1 cellular context compared by ENCODE assay signal in the genomic region with DNA sequence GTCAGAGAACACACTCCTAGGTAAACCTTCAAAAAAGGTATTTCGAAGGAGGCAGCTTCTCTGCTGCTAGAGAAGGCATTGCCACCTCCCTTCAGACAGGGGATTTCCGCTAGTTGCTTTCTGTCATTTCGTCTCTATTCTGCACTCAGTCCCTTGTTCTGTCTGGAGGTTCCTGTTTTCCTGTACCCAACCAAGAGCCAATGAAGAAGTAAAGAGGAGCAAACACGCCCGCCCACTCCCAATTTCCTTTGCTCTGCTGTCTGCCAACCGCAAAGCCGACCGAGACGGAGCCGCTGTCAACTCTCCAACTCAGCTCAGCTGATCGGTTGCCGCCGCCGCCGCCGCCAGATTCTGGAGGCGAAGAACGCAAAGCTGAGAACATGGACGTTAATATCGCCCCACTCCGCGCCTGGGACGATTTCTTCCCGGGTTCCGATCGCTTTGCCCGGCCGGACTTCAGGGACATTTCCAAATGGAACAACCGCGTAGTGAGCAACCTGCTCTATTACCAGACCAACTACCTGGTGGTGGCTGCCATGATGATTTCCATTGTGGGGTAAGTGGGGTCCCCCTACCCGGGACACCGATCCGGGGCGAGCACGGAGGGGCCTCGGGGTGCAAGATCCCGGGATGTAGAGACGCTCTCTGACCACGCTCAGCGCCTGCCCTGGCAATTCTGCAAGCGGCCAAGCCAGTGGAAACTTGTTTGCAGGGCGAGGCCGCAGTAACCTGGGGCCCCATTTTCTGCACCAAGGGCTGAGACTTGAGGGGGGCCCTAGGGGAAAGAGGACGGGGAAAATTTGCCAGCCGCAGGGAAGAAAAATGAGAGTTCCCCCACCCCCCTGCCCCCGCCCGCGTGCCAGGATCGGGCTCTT.
A peak's percentile ranks its signal among the peaks of the same experiment; 100 is the strongest.
TF ChIP-seq lines count a peak whose summit lies in the region.

A gene with protein sequence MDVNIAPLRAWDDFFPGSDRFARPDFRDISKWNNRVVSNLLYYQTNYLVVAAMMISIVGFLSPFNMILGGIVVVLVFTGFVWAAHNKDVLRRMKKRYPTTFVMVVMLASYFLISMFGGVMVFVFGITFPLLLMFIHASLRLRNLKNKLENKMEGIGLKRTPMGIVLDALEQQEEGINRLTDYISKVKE (plus strand): TSS at position 270 of the 875 bp plus-strand sequence. CDS start 111 bp downstream, at position 381.

TF ChIP-seq in HepG2, 621 proteins besides CTCF, POLR2A, EP300 and RAD21 (continued from another document and continues in another):
- TF ChIP-seq, protein P1, sequence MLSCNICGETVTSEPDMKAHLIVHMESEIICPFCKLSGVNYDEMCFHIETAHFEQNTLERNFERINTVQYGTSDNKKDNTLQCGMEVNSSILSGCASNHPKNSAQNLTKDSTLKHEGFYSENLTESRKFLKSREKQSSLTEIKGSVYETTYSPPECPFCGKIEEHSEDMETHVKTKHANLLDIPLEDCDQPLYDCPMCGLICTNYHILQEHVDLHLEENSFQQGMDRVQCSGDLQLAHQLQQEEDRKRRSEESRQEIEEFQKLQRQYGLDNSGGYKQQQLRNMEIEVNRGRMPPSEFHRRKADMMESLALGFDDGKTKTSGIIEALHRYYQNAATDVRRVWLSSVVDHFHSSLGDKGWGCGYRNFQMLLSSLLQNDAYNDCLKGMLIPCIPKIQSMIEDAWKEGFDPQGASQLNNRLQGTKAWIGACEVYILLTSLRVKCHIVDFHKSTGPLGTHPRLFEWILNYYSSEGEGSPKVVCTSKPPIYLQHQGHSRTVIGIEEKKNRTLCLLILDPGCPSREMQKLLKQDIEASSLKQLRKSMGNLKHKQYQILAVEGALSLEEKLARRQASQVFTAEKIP (CRISPR knock-in tag; IDR thresholded peaks at IDR 0.05; ENCODE audit: borderline replicate concordance), result no peak
- TF ChIP-seq ZSCAN21 (CRISPR knock-in tag; IDR thresholded peaks at IDR 0.05; ENCODE audit: borderline replicate concordance), result no peak
- no peak for TF ChIP-seq ZNF782 (CRISPR knock-in tag; IDR thresholded peaks at IDR 0.05; ENCODE audit: borderline replicate concordance)
- TF ChIP-seq ZNF720 (CRISPR knock-in tag; IDR thresholded peaks at IDR 0.05), result no peak
- TF ChIP-seq, protein P2, sequence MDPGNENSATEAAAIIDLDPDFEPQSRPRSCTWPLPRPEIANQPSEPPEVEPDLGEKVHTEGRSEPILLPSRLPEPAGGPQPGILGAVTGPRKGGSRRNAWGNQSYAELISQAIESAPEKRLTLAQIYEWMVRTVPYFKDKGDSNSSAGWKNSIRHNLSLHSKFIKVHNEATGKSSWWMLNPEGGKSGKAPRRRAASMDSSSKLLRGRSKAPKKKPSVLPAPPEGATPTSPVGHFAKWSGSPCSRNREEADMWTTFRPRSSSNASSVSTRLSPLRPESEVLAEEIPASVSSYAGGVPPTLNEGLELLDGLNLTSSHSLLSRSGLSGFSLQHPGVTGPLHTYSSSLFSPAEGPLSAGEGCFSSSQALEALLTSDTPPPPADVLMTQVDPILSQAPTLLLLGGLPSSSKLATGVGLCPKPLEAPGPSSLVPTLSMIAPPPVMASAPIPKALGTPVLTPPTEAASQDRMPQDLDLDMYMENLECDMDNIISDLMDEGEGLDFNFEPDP (CRISPR knock-in tag; conservative IDR thresholded peaks at IDR 0.05), result no peak
- no peak for TF ChIP-seq NCOA5 (CRISPR knock-in tag; IDR thresholded peaks at IDR 0.05)
- 0 out of 2 replicates have a peak, but pooled peaks have one; percentile 44 for TF ChIP-seq PHF21A (CRISPR knock-in tag; IDR thresholded peaks at IDR 0.05)
- TF ChIP-seq, protein P3, sequence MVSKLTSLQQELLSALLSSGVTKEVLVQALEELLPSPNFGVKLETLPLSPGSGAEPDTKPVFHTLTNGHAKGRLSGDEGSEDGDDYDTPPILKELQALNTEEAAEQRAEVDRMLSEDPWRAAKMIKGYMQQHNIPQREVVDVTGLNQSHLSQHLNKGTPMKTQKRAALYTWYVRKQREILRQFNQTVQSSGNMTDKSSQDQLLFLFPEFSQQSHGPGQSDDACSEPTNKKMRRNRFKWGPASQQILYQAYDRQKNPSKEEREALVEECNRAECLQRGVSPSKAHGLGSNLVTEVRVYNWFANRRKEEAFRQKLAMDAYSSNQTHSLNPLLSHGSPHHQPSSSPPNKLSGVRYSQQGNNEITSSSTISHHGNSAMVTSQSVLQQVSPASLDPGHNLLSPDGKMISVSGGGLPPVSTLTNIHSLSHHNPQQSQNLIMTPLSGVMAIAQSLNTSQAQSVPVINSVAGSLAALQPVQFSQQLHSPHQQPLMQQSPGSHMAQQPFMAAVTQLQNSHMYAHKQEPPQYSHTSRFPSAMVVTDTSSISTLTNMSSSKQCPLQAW (CRISPR knock-in tag; IDR thresholded peaks at IDR 0.05), result peak; percentile 41; the same call in 1 of the 2 replicates
- no peak for TF ChIP-seq ZNF160 (CRISPR knock-in tag; IDR thresholded peaks at IDR 0.05)
- TF ChIP-seq JARID2 (CRISPR knock-in tag; IDR thresholded peaks at IDR 0.05; ENCODE audit: insufficient replicate concordance), result no peak
- no peak for TF ChIP-seq ZNF749 (CRISPR knock-in tag; IDR thresholded peaks at IDR 0.05; ENCODE audit: borderline replicate concordance)
- no peak for TF ChIP-seq REL (CRISPR knock-in tag; conservative IDR thresholded peaks at IDR 0.05)
- TF ChIP-seq XRCC5 (optimal IDR thresholded peaks at IDR 0.05; ENCODE audit: low read length), result peak; percentile 87
- TF ChIP-seq ZNF234 (CRISPR knock-in tag; conservative IDR thresholded peaks at IDR 0.05), result no peak
- TF ChIP-seq, protein P4, sequence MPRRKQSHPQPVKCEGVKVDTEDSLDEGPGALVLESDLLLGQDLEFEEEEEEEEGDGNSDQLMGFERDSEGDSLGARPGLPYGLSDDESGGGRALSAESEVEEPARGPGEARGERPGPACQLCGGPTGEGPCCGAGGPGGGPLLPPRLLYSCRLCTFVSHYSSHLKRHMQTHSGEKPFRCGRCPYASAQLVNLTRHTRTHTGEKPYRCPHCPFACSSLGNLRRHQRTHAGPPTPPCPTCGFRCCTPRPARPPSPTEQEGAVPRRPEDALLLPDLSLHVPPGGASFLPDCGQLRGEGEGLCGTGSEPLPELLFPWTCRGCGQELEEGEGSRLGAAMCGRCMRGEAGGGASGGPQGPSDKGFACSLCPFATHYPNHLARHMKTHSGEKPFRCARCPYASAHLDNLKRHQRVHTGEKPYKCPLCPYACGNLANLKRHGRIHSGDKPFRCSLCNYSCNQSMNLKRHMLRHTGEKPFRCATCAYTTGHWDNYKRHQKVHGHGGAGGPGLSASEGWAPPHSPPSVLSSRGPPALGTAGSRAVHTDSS (CRISPR knock-in tag; conservative IDR thresholded peaks at IDR 0.05), result no peak
- TF ChIP-seq, protein P5, sequence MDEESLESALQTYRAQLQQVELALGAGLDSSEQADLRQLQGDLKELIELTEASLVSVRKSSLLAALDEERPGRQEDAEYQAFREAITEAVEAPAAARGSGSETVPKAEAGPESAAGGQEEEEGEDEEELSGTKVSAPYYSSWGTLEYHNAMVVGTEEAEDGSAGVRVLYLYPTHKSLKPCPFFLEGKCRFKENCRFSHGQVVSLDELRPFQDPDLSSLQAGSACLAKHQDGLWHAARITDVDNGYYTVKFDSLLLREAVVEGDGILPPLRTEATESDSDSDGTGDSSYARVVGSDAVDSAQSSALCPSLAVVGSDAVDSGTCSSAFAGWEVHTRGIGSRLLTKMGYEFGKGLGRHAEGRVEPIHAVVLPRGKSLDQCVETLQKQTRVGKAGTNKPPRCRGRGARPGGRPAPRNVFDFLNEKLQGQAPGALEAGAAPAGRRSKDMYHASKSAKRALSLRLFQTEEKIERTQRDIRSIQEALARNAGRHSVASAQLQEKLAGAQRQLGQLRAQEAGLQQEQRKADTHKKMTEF (CRISPR knock-in tag; IDR thresholded peaks at IDR 0.05), result peak; percentile 64
- no peak for TF ChIP-seq AGO2 (optimal IDR thresholded peaks at IDR 0.05; ENCODE audit: low read depth, low read length)
- TF ChIP-seq MIXL1 (CRISPR knock-in tag; IDR thresholded peaks at IDR 0.05), result 0 out of 2 replicates have a peak, but pooled peaks have one; percentile 30
- no peak for TF ChIP-seq NR2F2 (IDR thresholded peaks at IDR 0.05; ENCODE audit: borderline replicate concordance, low read depth)
- no peak for TF ChIP-seq FOXC1 (CRISPR knock-in tag; IDR thresholded peaks at IDR 0.05; ENCODE audit: borderline replicate concordance)
- TF ChIP-seq ZNF564 (CRISPR knock-in tag; IDR thresholded peaks at IDR 0.05), result no peak
- TF ChIP-seq BRD4 (CRISPR knock-in tag; IDR thresholded peaks at IDR 0.05), result no peak
- TF ChIP-seq PTBP1 (IDR thresholded peaks at IDR 0.05; ENCODE audit: low read depth, low read length, poor library complexity, severe bottlenecking), result no peak
- TF ChIP-seq, protein P6, sequence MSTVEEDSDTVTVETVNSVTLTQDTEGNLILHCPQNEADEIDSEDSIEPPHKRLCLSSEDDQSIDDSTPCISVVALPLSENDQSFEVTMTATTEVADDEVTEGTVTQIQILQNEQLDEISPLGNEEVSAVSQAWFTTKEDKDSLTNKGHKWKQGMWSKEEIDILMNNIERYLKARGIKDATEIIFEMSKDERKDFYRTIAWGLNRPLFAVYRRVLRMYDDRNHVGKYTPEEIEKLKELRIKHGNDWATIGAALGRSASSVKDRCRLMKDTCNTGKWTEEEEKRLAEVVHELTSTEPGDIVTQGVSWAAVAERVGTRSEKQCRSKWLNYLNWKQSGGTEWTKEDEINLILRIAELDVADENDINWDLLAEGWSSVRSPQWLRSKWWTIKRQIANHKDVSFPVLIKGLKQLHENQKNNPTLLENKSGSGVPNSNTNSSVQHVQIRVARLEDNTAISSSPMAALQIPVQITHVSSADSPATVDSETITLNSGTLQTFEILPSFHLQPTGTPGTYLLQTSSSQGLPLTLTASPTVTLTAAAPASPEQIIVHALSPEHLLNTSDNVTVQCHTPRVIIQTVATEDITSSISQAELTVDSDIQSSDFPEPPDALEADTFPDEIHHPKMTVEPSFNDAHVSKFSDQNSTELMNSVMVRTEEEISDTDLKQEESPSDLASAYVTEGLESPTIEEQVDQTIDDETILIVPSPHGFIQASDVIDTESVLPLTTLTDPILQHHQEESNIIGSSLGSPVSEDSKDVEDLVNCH (CRISPR knock-in tag; IDR thresholded peaks at IDR 0.05), result no peak
- no peak for TF ChIP-seq MED13 (CRISPR knock-in tag; IDR thresholded peaks at IDR 0.05)
- TF ChIP-seq MIER3 (CRISPR knock-in tag; IDR thresholded peaks at IDR 0.05; ENCODE audit: borderline replicate concordance), result 0 out of 2 replicates have a peak, but pooled peaks have one; percentile 52
- TF ChIP-seq SRF (IDR thresholded peaks at IDR 0.05; ENCODE audit: low read depth, low read length), result no peak
- no peak for TF ChIP-seq BRCA1 (CRISPR knock-in tag; IDR thresholded peaks at IDR 0.05)
- TF ChIP-seq TGIF2 (CRISPR knock-in tag; IDR thresholded peaks at IDR 0.05), result peak; percentile 91; the same call in 1 of the 2 replicates
- no peak for TF ChIP-seq TEAD2 (CRISPR knock-in tag; IDR thresholded peaks at IDR 0.05)
- peak; percentile 38; the same call in 1 of the 2 replicates for TF ChIP-seq ZNF3 (CRISPR knock-in tag; IDR thresholded peaks at IDR 0.05)
- TF ChIP-seq, protein P7, sequence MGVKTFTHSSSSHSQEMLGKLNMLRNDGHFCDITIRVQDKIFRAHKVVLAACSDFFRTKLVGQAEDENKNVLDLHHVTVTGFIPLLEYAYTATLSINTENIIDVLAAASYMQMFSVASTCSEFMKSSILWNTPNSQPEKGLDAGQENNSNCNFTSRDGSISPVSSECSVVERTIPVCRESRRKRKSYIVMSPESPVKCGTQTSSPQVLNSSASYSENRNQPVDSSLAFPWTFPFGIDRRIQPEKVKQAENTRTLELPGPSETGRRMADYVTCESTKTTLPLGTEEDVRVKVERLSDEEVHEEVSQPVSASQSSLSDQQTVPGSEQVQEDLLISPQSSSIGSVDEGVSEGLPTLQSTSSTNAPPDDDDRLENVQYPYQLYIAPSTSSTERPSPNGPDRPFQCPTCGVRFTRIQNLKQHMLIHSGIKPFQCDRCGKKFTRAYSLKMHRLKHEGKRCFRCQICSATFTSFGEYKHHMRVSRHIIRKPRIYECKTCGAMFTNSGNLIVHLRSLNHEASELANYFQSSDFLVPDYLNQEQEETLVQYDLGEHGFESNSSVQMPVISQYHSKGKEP (CRISPR knock-in tag; IDR thresholded peaks at IDR 0.05), result no peak
- TF ChIP-seq, protein P8, sequence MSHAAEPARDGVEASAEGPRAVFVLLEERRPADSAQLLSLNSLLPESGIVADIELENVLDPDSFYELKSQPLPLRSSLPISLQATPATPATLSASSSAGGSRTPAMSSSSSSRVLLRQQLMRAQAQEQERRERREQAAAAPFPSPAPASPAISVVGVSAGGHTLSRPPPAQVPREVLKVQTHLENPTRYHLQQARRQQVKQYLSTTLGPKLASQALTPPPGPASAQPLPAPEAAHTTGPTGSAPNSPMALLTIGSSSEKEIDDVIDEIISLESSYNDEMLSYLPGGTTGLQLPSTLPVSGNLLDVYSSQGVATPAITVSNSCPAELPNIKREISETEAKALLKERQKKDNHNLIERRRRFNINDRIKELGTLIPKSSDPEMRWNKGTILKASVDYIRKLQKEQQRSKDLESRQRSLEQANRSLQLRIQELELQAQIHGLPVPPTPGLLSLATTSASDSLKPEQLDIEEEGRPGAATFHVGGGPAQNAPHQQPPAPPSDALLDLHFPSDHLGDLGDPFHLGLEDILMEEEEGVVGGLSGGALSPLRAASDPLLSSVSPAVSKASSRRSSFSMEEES (CRISPR knock-in tag; IDR thresholded peaks at IDR 0.05), result peak; percentile 45; the same call in 1 of the 2 replicates
- TF ChIP-seq ZNF792 (CRISPR knock-in tag; IDR thresholded peaks at IDR 0.05), result 0 out of 2 replicates have a peak, but pooled peaks have one; percentile 53
- no peak for TF ChIP-seq SNRNP70 (IDR thresholded peaks at IDR 0.05; ENCODE audit: low read depth, low read length)
- TF ChIP-seq ZNF337 (CRISPR knock-in tag; IDR thresholded peaks at IDR 0.05; ENCODE audit: borderline replicate concordance, low read depth), result no peak
- TF ChIP-seq ZFP90 (CRISPR knock-in tag; IDR thresholded peaks at IDR 0.05; ENCODE audit: borderline replicate concordance), result no peak
